In the genomic region with DNA sequence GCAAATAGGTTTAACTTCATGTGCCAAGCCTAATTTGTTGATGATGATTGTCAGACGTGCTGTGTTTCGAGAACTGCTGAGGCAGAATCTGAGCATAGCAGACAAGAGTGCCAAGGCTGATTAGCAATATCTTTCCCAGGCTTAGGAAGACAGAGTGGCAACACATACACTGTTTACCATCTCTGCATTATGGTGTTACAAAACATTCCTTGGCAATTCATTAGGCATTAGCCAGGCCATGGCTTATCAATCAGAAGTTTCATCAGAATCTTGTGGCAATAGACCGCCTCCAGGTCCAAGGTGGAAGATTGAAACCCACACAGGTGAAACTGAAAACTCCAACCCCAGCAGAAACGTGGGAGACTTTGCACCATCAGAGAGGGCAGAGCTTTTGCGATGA, we compare ENCODE assay signal across 15 cellular contexts.
DNase-seq lines count a peak whose midpoint lies in the region; ATAC-seq, FAIRE-seq and TF ChIP-seq lines count a peak whose summit lies in the region.
"Had no signal": no experiment of that assay in that cellular context is flagged by ENCODE, and none has a peak within 500 bp of the region (broad histone marks: within the 10 kb centered on the region; RNA-seq: fewer than 3 reads in every experiment).

No MANE protein-coding gene starts in this region.

- POLR2A ChIA-PET in HepG2 (lab: Yijun Ruan, JAX), result no interaction called here

- H3K79me2 ChIP-seq in HepG2 (ENCODE audit: insufficient read depth, low read length), result no peaks in the 10 kb centered on the region

- no peak for TF ChIP-seq POLR2A in right lobe of liver (IDR thresholded peaks at IDR 0.05)
- TF ChIP-seq POLR2A in HepG2 (IDR thresholded peaks at IDR 0.05; ENCODE audit: insufficient read depth in 1 of 2, low read depth in 2 of 2, low read length in 2 of 2), result no peak
- no peak for TF ChIP-seq POLR2A in stomach (IDR thresholded peaks at IDR 0.05)

- H3K4me1 ChIP-seq in right lobe of liver (peaks cover 0 to 11% (median 0%) of the 10 kb centered on the region in 4 donors), HepG2 (ENCODE audit: insufficient read depth, low read length) (no peaks in the 10 kb centered on the region), stomach (no peaks in the 10 kb centered on the region)

- H4K20me1 ChIP-seq in HepG2 (ENCODE audit: insufficient read depth, low read length), result no peaks in the 10 kb centered on the region

- TF ChIP-seq CTCF in right lobe of liver (IDR thresholded peaks at IDR 0.05) (no peak), HepG2 (CRISPR knock-in tag; IDR thresholded peaks at IDR 0.05) (no peak), stomach (IDR thresholded peaks at IDR 0.05) (no peak)

- no TSS peak for BruUV-seq in HepG2 (replicated peaks; lab: Mats Ljungman, UMichigan)

- no peak overlapping the region for H2AFZ ChIP-seq in HepG2 (ENCODE audit: low read length)

- H3K9me3 ChIP-seq in right lobe of liver (no peaks in the 10 kb centered on the region), HepG2 (ENCODE audit: low read length) (no peaks in the 10 kb centered on the region), stomach (peaks cover 0 to 8% (median 4%) of the 10 kb centered on the region in 4 donors)
- H3K9me3 ChIP-seq: HAP-1 had no signal

- TF ChIP-seq RAD21 in HepG2 (CRISPR knock-in tag; IDR thresholded peaks at IDR 0.05), result no peak

- ATAC-seq in right lobe of liver (peak in 3 of 4 donors; percentile 66 to 77 (median 68)), HepG2 (no peak), left lobe of liver (peak; percentile 74), GM19463 (IDR thresholded peaks at IDR 0.05; ENCODE audit: unreplicated experiment) (no peak)
- ATAC-seq: CD8-positive, alpha-beta T cell; GM12878 had no signal

- H3K27ac ChIP-seq in right lobe of liver, result no peak overlapping the region
- no peak overlapping the region for H3K27ac ChIP-seq in HepG2 (ENCODE audit: extremely low read length, insufficient read depth, low read length)
- no peak overlapping the region for H3K27ac ChIP-seq in stomach
- H3K27ac ChIP-seq: BLaER1 treated with 17β-estradiol and CSF1 and Interleukin-3, amounts not matched to agents 10 nM and 100 nM had no signal

- WGBS in right lobe of liver (ENCODE audit: insufficient coverage, low coverage, low lambda C conversion rate, missing lambda C conversion rate), result 43% methylated on average over 5 of the region's 5 CpGs
- 34% methylated on average over 5 of the region's 5 CpGs for WGBS in HepG2 (ENCODE audit: low lambda C conversion rate)
- 81 to 88% (median 83%) methylated on average over 5 of the region's 5 CpGs for WGBS in stomach, 5 donors

- H3K36me3 ChIP-seq in right lobe of liver (no peaks in the 10 kb centered on the region), HepG2 (replicated peaks in 1 of 2; ENCODE audit: control insufficient read depth in 1 of 2, insufficient read depth in 2 of 2, low read length in 2 of 2) (no peaks in the 10 kb centered on the region), stomach (peaks cover 0 to 4% (median 0%) of the 10 kb centered on the region in 4 donors)
- H3K36me3 ChIP-seq: HAP-1 had no signal

- no peaks in the 10 kb centered on the region for H3K27me3 ChIP-seq in right lobe of liver
- H3K27me3 ChIP-seq in HepG2 (ENCODE audit: control insufficient read depth in 1 of 2, insufficient read depth in 2 of 2, low read length in 2 of 2), result no peaks in the 10 kb centered on the region; a peak in 1 of 5 replicates
- no peaks in the 10 kb centered on the region for H3K27me3 ChIP-seq in stomach
- H3K27me3 ChIP-seq: BLaER1 treated with 17β-estradiol and CSF1 and Interleukin-3, amounts not matched to agents 10 nM and 100 nM had no signal

- DNase-seq in right lobe of liver (no peak), HepG2 (ENCODE audit: low spot score) (no peak), SK-N-DZ (ENCODE audit: low spot score) (peak; percentile 46), left lobe of liver (ENCODE audit: low spot score) (no peak), stomach (no peak)
- DNase-seq in stimulated activated CD8-positive, alpha-beta memory T cell treated with anti-CD3 and anti-CD28 coated beads, Interleukin-4, amount 100 ng/mL, for 48 hours, result no peak
- DNase-seq: CD8-positive, alpha-beta T cell; DMS 273 treated with DMSO at 0.1 percent for 48 hours; DMS53; DND-41; EL had no signal

- no peak overlapping the region for H3K9ac ChIP-seq in HepG2 (ENCODE audit: insufficient read depth, low read depth, low read length)
- H3K9ac ChIP-seq: BLaER1 treated with 17β-estradiol and CSF1 and Interleukin-3, amounts not matched to agents 10 nM and 100 nM had no signal

- H3K4me2 ChIP-seq in HepG2 (ENCODE audit: low read depth, low read length), result no peak overlapping the region
- H3K4me2 ChIP-seq: BLaER1 treated with 17β-estradiol and CSF1 and Interleukin-3, amounts not matched to agents 10 nM and 100 nM had no signal

- in situ Hi-C loops in HepG2 (cut with HindIII; ENCODE audit: extremely low pct_ligation_motif_present, low pct_unique_long_range_greater_than_20kb), result no loop called here

- TF ChIP-seq EP300 in HepG2 (IDR thresholded peaks at IDR 0.05; ENCODE audit: low read depth in 2 of 2, low read length in 2 of 2) (no peak), HepG2 (CRISPR knock-in tag; IDR thresholded peaks at IDR 0.05; ENCODE audit: borderline replicate concordance) (no peak), stomach (IDR thresholded peaks at IDR 0.05) (no peak)

- intact Hi-C loops in right lobe of liver (cut with DNase I) (no loop called here), HepG2 (cut with micrococcal nuclease; ENCODE audit: unreplicated experiment) (no loop called here), stomach (cut with DNase I; ENCODE audit: low total_unique reads) (no loop called here)

- H3K4me3 ChIP-seq in right lobe of liver (no peak overlapping the region), HepG2 (replicated peaks in 1 of 3; ENCODE audit: insufficient read depth in 1 of 3, low read depth in 2 of 3, low read length in 3 of 3) (no peak overlapping the region), stomach (no peak overlapping the region)
- H3K4me3 ChIP-seq: BLaER1 treated with 17β-estradiol and CSF1 and Interleukin-3, amounts not matched to agents 10 nM and 100 nM; GM12878; HAP-1 had no signal

- CTCF ChIA-PET in HepG2 (lab: Yijun Ruan, JAX; ENCODE audit: low intra/inter-chr PET ratio, low total read pairs), result no interaction called here

- FAIRE-seq in HepG2 (lab: Jason Lieb, UNC), result no peak
- FAIRE-seq: GM12878 had no signal

TF ChIP-seq in HepG2, 621 proteins besides CTCF, POLR2A, EP300 and RAD21:
- TF ChIP-seq, protein P1, sequence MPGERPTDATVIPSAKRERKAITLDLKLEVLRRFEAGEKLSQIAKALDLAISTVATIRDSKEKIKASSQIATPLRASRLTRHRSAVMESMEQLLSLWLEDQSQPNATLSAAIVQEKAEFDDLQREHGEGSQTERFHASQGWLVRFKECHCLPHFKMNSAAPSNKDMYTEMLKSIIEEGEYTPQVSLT (CRISPR knock-in tag; IDR thresholded peaks at IDR 0.05; ENCODE audit: borderline replicate concordance, low read depth), result no peak
- TF ChIP-seq, protein P2, sequence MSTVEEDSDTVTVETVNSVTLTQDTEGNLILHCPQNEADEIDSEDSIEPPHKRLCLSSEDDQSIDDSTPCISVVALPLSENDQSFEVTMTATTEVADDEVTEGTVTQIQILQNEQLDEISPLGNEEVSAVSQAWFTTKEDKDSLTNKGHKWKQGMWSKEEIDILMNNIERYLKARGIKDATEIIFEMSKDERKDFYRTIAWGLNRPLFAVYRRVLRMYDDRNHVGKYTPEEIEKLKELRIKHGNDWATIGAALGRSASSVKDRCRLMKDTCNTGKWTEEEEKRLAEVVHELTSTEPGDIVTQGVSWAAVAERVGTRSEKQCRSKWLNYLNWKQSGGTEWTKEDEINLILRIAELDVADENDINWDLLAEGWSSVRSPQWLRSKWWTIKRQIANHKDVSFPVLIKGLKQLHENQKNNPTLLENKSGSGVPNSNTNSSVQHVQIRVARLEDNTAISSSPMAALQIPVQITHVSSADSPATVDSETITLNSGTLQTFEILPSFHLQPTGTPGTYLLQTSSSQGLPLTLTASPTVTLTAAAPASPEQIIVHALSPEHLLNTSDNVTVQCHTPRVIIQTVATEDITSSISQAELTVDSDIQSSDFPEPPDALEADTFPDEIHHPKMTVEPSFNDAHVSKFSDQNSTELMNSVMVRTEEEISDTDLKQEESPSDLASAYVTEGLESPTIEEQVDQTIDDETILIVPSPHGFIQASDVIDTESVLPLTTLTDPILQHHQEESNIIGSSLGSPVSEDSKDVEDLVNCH (CRISPR knock-in tag; IDR thresholded peaks at IDR 0.05), result no peak
- TF ChIP-seq FOXJ3 (CRISPR knock-in tag; IDR thresholded peaks at IDR 0.05; ENCODE audit: borderline replicate concordance), result no peak
- no peak for TF ChIP-seq SOX6 (IDR thresholded peaks at IDR 0.05)
- no peak for TF ChIP-seq SOX6 (CRISPR knock-in tag; IDR thresholded peaks at IDR 0.05)
- TF ChIP-seq SETDB1 (CRISPR knock-in tag; IDR thresholded peaks at IDR 0.05; ENCODE audit: borderline replicate concordance), result no peak
- TF ChIP-seq ZFY (CRISPR knock-in tag; IDR thresholded peaks at IDR 0.05), result no peak
- TF ChIP-seq RELA (CRISPR knock-in tag; IDR thresholded peaks at IDR 0.05), result no peak
- no peak for TF ChIP-seq RFXAP (CRISPR knock-in tag; IDR thresholded peaks at IDR 0.05; ENCODE audit: borderline replicate concordance)
- TF ChIP-seq CBX2 (IDR thresholded peaks at IDR 0.05; ENCODE audit: low read depth, low read length), result no peak
- TF ChIP-seq CBX2 (CRISPR knock-in tag; IDR thresholded peaks at IDR 0.05; ENCODE audit: low read depth), result no peak
- TF ChIP-seq SMARCE1 (IDR thresholded peaks at IDR 0.05; ENCODE audit: borderline replicate concordance), result no peak
- TF ChIP-seq RBFOX2 (IDR thresholded peaks at IDR 0.05; ENCODE audit: low read depth, low read length), result no peak
- no peak for TF ChIP-seq NCOA1 (CRISPR knock-in tag; IDR thresholded peaks at IDR 0.05)
- no peak for TF ChIP-seq HES4 (CRISPR knock-in tag; IDR thresholded peaks at IDR 0.05; ENCODE audit: borderline replicate concordance)

Comparison
In these comparisons a context has a peak if more than half of its experiments do, and no peak if none do; other contexts are left out.
1. ATAC-seq: peak in right lobe of liver (3 of 4) and left lobe of liver (single experiment); none in HepG2 (single experiment) and GM19463 (single experiment).